Comparison of ENCODE assay signal across 25 cellular contexts in the genomic region with DNA sequence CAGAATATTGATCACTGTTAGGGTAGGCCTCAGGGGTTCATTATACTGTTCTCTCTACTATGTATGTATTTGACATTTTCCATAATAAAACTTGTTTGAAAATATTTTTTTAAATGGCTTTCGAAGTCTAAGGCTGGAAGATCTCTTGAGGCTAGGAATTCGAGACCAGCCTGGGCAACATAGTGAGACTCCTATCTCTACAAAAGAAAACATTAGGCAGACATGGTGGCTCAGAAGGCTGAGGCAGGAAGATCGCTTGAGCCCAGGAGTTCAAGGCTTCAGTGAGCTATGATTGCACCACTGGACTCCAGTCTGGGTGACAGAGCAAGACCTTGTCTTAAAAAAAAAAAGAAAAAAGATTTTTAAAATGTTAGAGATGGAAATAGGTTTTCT. TPM values are rescaled to one million over a fixed set of nuclear protein-coding genes. Genes with fewer than 3 reads are reported as not detected.
DNase-seq lines count a peak whose midpoint lies in the region; ATAC-seq and TF ChIP-seq lines count a peak whose summit lies in the region.
"Had no signal": no experiment of that assay in that cellular context is flagged by ENCODE, and none has a peak within 500 bp of the region (broad histone marks: within the 10 kb centered on the region; RNA-seq: fewer than 3 reads in every experiment).

No MANE protein-coding gene starts in this region.

- H2BK5ac ChIP-seq in mesenchymal stem cell (ENCODE audit: low read depth, low read length, poor library complexity, severe bottlenecking) = peak overlapping the region; percentile 63

- H3K9me3 ChIP-seq in mesenchymal stem cell (ENCODE audit: control insufficient read depth, low read length) = no peaks in the 10 kb centered on the region
- H3K9me3 ChIP-seq: MG63, pancreas had no signal

- no peak overlapping the region for H3K4me2 ChIP-seq in mesenchymal stem cell (ENCODE audit: low read length, poor library complexity, severe bottlenecking)

- POLR2A ChIA-PET in T-cell (lab: Charles Lee) = no interaction called here

- no peak overlapping the region for H3K4me3 ChIP-seq in mesenchymal stem cell (ENCODE audit: insufficient read depth in 1 of 2, low read depth in 1 of 2, low read length in 2 of 2)
- H3K4me3 ChIP-seq: HAP-1, MG63, pancreas had no signal

- no peak overlapping the region for H2BK120ac ChIP-seq in mesenchymal stem cell (ENCODE audit: low read depth, low read length)

- H3K9me3 Mint-ChIP-seq in activated naive CD4-positive, alpha-beta T cell treated with anti-CD3 and anti-CD28 coated beads, Interleukin-2, amount 50 U/mL, for 24 hours = no peaks in the 10 kb centered on the region
- H3K9me3 Mint-ChIP-seq in T-cell = peaks cover 0 to 4% (median 0%) of the 10 kb centered on the region in 3 donors
- H3K9me3 Mint-ChIP-seq in type B pancreatic cell = no peaks in the 10 kb centered on the region

- WGBS in mesenchymal stem cell = 100% methylated on average over 3 of the region's 3 CpGs

- no peak overlapping the region for H3K4ac ChIP-seq in mesenchymal stem cell (ENCODE audit: low read depth in 1 of 2, low read length in 2 of 2)

- H3K27ac ChIP-seq in mesenchymal stem cell (ENCODE audit: low read length, poor library complexity, severe bottlenecking) = peak overlapping the region; percentile 95

- H3K18ac ChIP-seq in mesenchymal stem cell (ENCODE audit: low read depth in 1 of 2, low read length in 2 of 2) = peak overlapping the region in 1 of 2 experiments; percentile 48

- no peak overlapping the region for H3K23ac ChIP-seq in mesenchymal stem cell (ENCODE audit: low read length in 2 of 2)

- peak overlapping the region; percentile 42 for H3K27ac Mint-ChIP-seq in activated naive CD4-positive, alpha-beta T cell treated with anti-CD3 and anti-CD28 coated beads, Interleukin-2, amount 50 U/mL, for 24 hours
- H3K27ac Mint-ChIP-seq in T-cell (peak overlapping the region; percentile 49 to 76), type B pancreatic cell (peak overlapping the region; percentile 91)
- H3K27ac Mint-ChIP-seq: activated T-helper 2 cell treated with anti-CD3 and anti-CD28 coated beads, Interferon-gamma antibody, Interleukin-2, Interleukin-4, amounts not matched to agents 10 μg/mL and 5 μg/mL and 100 μg/mL, durations not matched to agents 14 hours and 24 hours and 36 hours had no signal

- no peak for DNase-seq in activated naive CD4-positive, alpha-beta T cell (lab: John Stamatoyannopoulos, UW)
- DNase-seq in T-cell (no peak), mesenchymal stem cell (no peak), type B pancreatic cell (ENCODE audit: extremely low spot score, unreplicated experiment) (no peak), COLO829 (ENCODE audit: low spot score) (no peak), NCI-H2029 treated with DMSO at 0.1 percent for 48 hours (lab: John Stamatoyannopoulos, UW) (no peak)
- DNase-seq: activated CD4-positive, alpha-beta T cell treated with anti-CD3 and anti-CD28 coated beads for 1 hour; cortex of kidney; DMS79; glutamatergic neuron; left cardiac atrium; mesendoderm; MG63; naive B cell; NCI-H1417 treated with DMSO at 0.1 percent for 48 hours; NCI-H2171; NCI-H526 treated with DMSO at 0.1 percent for 48 hours; pancreas; right cardiac atrium; substantia nigra had no signal

- H3K79me1 ChIP-seq in mesenchymal stem cell (replicated peaks; ENCODE audit: low read length, poor library complexity, severe bottlenecking) = no peaks in the 10 kb centered on the region

- no peak for TF ChIP-seq CTCF in type B pancreatic cell (conservative IDR thresholded peaks at IDR 0.05)

- ATAC-seq in T-cell (replicated peaks in 1 of 4) (no peak), GM19324 (IDR thresholded peaks at IDR 0.05; ENCODE audit: low FRiP score, unreplicated experiment) (no peak)
- ATAC-seq: left cardiac atrium, right cardiac atrium, SK-N-SH treated with all-trans-retinoic acid at 6 μM for 48 hours had no signal

- H4K8ac ChIP-seq in mesenchymal stem cell (ENCODE audit: low read length) = no peak overlapping the region

- no peaks in the 10 kb centered on the region for H3K27me3 ChIP-seq in mesenchymal stem cell (ENCODE audit: control insufficient read depth in 1 of 2, insufficient read depth in 1 of 2, low read length in 2 of 2)
- H3K27me3 ChIP-seq: MG63, pancreas had no signal

- no peak overlapping the region for H4K91ac ChIP-seq in mesenchymal stem cell (ENCODE audit: low read length)

- H2BK15ac ChIP-seq in mesenchymal stem cell (ENCODE audit: low read depth, poor library complexity, severe bottlenecking) = no peak overlapping the region

- H2BK12ac ChIP-seq in mesenchymal stem cell (ENCODE audit: low read length in 2 of 2) = peak overlapping the region in 1 of 2 experiments; percentile 83

- H3K4me1 ChIP-seq in mesenchymal stem cell (ENCODE audit: control insufficient read depth, insufficient read depth, low read depth, low read length) = peaks cover 23% of the 10 kb centered on the region

- H3K36me3 Mint-ChIP-seq in activated naive CD4-positive, alpha-beta T cell treated with anti-CD3 and anti-CD28 coated beads, Interleukin-2, amount 50 U/mL, for 24 hours = no peaks in the 10 kb centered on the region
- H3K36me3 Mint-ChIP-seq in T-cell (no peaks in the 10 kb centered on the region), type B pancreatic cell (no peaks in the 10 kb centered on the region)
- H3K36me3 Mint-ChIP-seq: naive B cell had no signal

- peaks cover 37% of the 10 kb centered on the region for H3K4me1 Mint-ChIP-seq in activated naive CD4-positive, alpha-beta T cell treated with anti-CD3 and anti-CD28 coated beads, Interleukin-2, amount 50 U/mL, for 24 hours
- H3K4me1 Mint-ChIP-seq in T-cell (peaks cover 33 to 44% (median 41%) of the 10 kb centered on the region in 3 donors), type B pancreatic cell (ENCODE audit: unreplicated experiment) (peaks cover 22% of the 10 kb centered on the region)

- no peak overlapping the region for H3K14ac ChIP-seq in mesenchymal stem cell (ENCODE audit: low read length in 2 of 2)

- no peak overlapping the region for H2AFZ ChIP-seq in mesenchymal stem cell (ENCODE audit: low read depth, low read length)

- H3K36me3 ChIP-seq in mesenchymal stem cell (ENCODE audit: control insufficient read depth in 1 of 2, insufficient read depth in 2 of 2, low read depth in 1 of 2, low read length in 2 of 2) = peaks cover 0 to 7% of the 10 kb centered on the region in 2 experiments
- H3K36me3 ChIP-seq: HAP-1, MG63, pancreas had no signal

- H3K9ac ChIP-seq in mesenchymal stem cell (ENCODE audit: low read length) = no peak overlapping the region

- CTCF ChIA-PET in T-cell (lab: Charles Lee) = interaction anchor here in 1 of 2 donors (0.6 kb wide), 1 partner anchor 33 kb away, joined by 4 read pairs; no protein-coding TSS in a partner anchor

- H3K4me3 Mint-ChIP-seq in activated naive CD4-positive, alpha-beta T cell treated with anti-CD3 and anti-CD28 coated beads, Interleukin-2, amount 50 U/mL, for 24 hours = no peak overlapping the region
- no peak overlapping the region for H3K4me3 Mint-ChIP-seq in T-cell
- no peak overlapping the region for H3K4me3 Mint-ChIP-seq in type B pancreatic cell
- H3K4me3 Mint-ChIP-seq: naive B cell had no signal

- no peaks in the 10 kb centered on the region for H3K27me3 Mint-ChIP-seq in activated naive CD4-positive, alpha-beta T cell treated with anti-CD3 and anti-CD28 coated beads, Interleukin-2, amount 50 U/mL, for 24 hours
- H3K27me3 Mint-ChIP-seq in T-cell (no peaks in the 10 kb centered on the region), type B pancreatic cell (no peaks in the 10 kb centered on the region)
- H3K27me3 Mint-ChIP-seq: naive B cell had no signal

- H2AK5ac ChIP-seq in mesenchymal stem cell (ENCODE audit: low read length, severe bottlenecking) = peak overlapping the region; percentile 89

RNA-seq across cellular contexts. Expression of gene TBC1D14, which starts 15.5 kb away (rescaled TPM):
- total RNA-seq in T-cell (10 to 100 TPM; 44.2 to 73.8 (median 62.3) TPM), type B pancreatic cell (ENCODE audit: low replicate concordance) (55.9 and 56.9 TPM in 2 replicates)
- 25.0 TPM for polyA plus RNA-seq in mesenchymal stem cell (2013, experiment 1 of 2)
- 24.9 TPM for polyA plus RNA-seq in mesenchymal stem cell (2013, experiment 2 of 2)
